ENCODE assay signal across 9 cellular contexts in genomic region chr10:119541046-119541445, GRCh38. TPM values are rescaled to one million over a fixed set of nuclear protein-coding genes. Genes with fewer than 3 reads are reported as not detected.
DNase-seq lines count a peak whose midpoint lies in the region; ATAC-seq and TF ChIP-seq lines count a peak whose summit lies in the region.
"Had no signal": no experiment of that assay in that cellular context is flagged by ENCODE, and none has a peak within 500 bp of the region (broad histone marks: within the 10 kb centered on the region; RNA-seq: fewer than 3 reads in every experiment).

No MANE protein-coding gene starts in this region.

- peak overlapping the region; percentile 73 for H3K27ac Mint-ChIP-seq in activated naive CD4-positive, alpha-beta T cell treated with anti-CD3 and anti-CD28 coated beads for 36 hours

- intact Hi-C loops in activated naive CD4-positive, alpha-beta T cell treated with anti-CD3 and anti-CD28 coated beads for 36 hours (cut with micrococcal nuclease): loop anchor here (5.0 kb wide), 1 partner anchor 186 kb away; the partner anchor contains the start of gene INPP5F
- intact Hi-C loops in vagina (cut with DNase I): no loop called here

- TF ChIP-seq POLR2A in vagina (IDR thresholded peaks at IDR 0.05): no peak

- CTCF ChIA-PET in activated naive CD4-positive, alpha-beta T cell treated with anti-CD3 and anti-CD28 coated beads for 36 hours (lab: Charles Lee): interaction anchor here (0.6 to 4.2 kb wide), 4 partner anchors 11 to 304 kb away, joined by 4 to 30 read pairs (median 4); no protein-coding TSS in a partner anchor

- no peaks in the 10 kb centered on the region for H3K36me3 ChIP-seq in vagina
- no peaks in the 10 kb centered on the region for H3K36me3 ChIP-seq in WERI-Rb-1

- peak overlapping the region; percentile 88 for H3K4me3 Mint-ChIP-seq in activated naive CD4-positive, alpha-beta T cell treated with anti-CD3 and anti-CD28 coated beads for 36 hours

- H3K9me3 Mint-ChIP-seq in activated naive CD4-positive, alpha-beta T cell treated with anti-CD3 and anti-CD28 coated beads for 36 hours: no peaks in the 10 kb centered on the region

- H3K27me3 ChIP-seq in vagina (no peaks in the 10 kb centered on the region), WERI-Rb-1 (ENCODE audit: insufficient read depth, low read depth, severe bottlenecking) (no peaks in the 10 kb centered on the region)

- H3K4me3 ChIP-seq in vagina (peak overlapping the region; percentile 77 to 79), WERI-Rb-1 (ENCODE audit: low read depth, low read length) (no peak overlapping the region)

- no peaks in the 10 kb centered on the region for H3K27me3 Mint-ChIP-seq in activated naive CD4-positive, alpha-beta T cell treated with anti-CD3 and anti-CD28 coated beads for 36 hours (ENCODE audit: low read depth)

- peaks cover 47% of the 10 kb centered on the region for H3K4me1 Mint-ChIP-seq in activated naive CD4-positive, alpha-beta T cell treated with anti-CD3 and anti-CD28 coated beads for 36 hours (ENCODE audit: low read depth)

- H3K27ac ChIP-seq in vagina (peak overlapping the region; percentile 87), WERI-Rb-1 (no peak overlapping the region)

- no peak for ATAC-seq in left lobe of liver
- ATAC-seq in HG02870 (IDR thresholded peaks at IDR 0.05; ENCODE audit: unreplicated experiment): no peak
- ATAC-seq in GM19397 (IDR thresholded peaks at IDR 0.05; ENCODE audit: unreplicated experiment): no peak

- DNase-seq in stimulated activated CD4-positive, alpha-beta T cell treated with anti-CD3 and anti-CD28 coated beads, Interleukin-1b, Interleukin-23, amount 100 ng/mL, for 48 hours: peak; percentile 35
- no peak for DNase-seq in stimulated activated CD4-positive, alpha-beta T cell treated with anti-CD3 and anti-CD28 coated beads, Interleukin-2, amount 100 ng/mL, for 48 hours
- peak; percentile 49 for DNase-seq in activated naive CD4-positive, alpha-beta T cell treated with anti-CD3 and anti-CD28 coated beads for 36 hours
- peak; percentile 1 for DNase-seq in left lobe of liver (ENCODE audit: low spot score)
- no peak for DNase-seq in vagina (ENCODE audit: extremely low spot score in 2 of 2)
- no peak for DNase-seq in WERI-Rb-1
- DNase-seq: DMS153 had no signal

- H3K9me3 ChIP-seq in vagina: no peaks in the 10 kb centered on the region
- H3K9me3 ChIP-seq in WERI-Rb-1 (ENCODE audit: severe bottlenecking): no peaks in the 10 kb centered on the region

- H3K4me1 ChIP-seq in vagina: peaks cover 49% of the 10 kb centered on the region

- TF ChIP-seq CTCF in vagina (IDR thresholded peaks at IDR 0.05) (no peak), WERI-Rb-1 (IDR thresholded peaks at IDR 0.05; ENCODE audit: low read depth, low read length) (no peak)

- peaks cover 15% of the 10 kb centered on the region for H3K36me3 Mint-ChIP-seq in activated naive CD4-positive, alpha-beta T cell treated with anti-CD3 and anti-CD28 coated beads for 36 hours (ENCODE audit: low read depth)

RNA-seq across cellular contexts. Expression of gene RGS10, which starts 1.5 kb away (rescaled TPM):
- total RNA-seq in activated naive CD4-positive, alpha-beta T cell treated with anti-CD3 and anti-CD28 coated beads for 36 hours: 100 to 1,000 TPM; 234 to 240 TPM
- total RNA-seq in left lobe of liver (1.3 TPM), vagina (63.6 TPM)

RNA-seq across cellular contexts. Expression of gene TIAL1, which starts 55.7 kb away (rescaled TPM):
- total RNA-seq in activated naive CD4-positive, alpha-beta T cell treated with anti-CD3 and anti-CD28 coated beads for 36 hours: 100 to 1,000 TPM; 184 to 192 TPM
- total RNA-seq in left lobe of liver (39.3 TPM), vagina (71.2 TPM)

Comparison
In these comparisons a context has a peak if more than half of its experiments do, and no peak if none do; other contexts are left out.
1. DNase-seq: peak in stimulated activated CD4-positive, alpha-beta T cell treated with anti-CD3 and anti-CD28 coated beads, Interleukin-1b, Interleukin-23, amount 100 ng/mL, for 48 hours (single experiment), activated naive CD4-positive, alpha-beta T cell treated with anti-CD3 and anti-CD28 coated beads for 36 hours (single experiment) and left lobe of liver (single experiment); none in stimulated activated CD4-positive, alpha-beta T cell treated with anti-CD3 and anti-CD28 coated beads, Interleukin-2, amount 100 ng/mL, for 48 hours (0 of 2), vagina (0 of 2) and WERI-Rb-1 (single experiment).
2. RNA of gene RGS10, which starts 1.5 kb away (total RNA-seq): 234 to 240 TPM in activated naive CD4-positive, alpha-beta T cell treated with anti-CD3 and anti-CD28 coated beads for 36 hours and 63.6 TPM in vagina (single experiment); 1.3 TPM in left lobe of liver (single experiment); every median in the first group is over 10 times any median in the second.